In the genomic region with DNA sequence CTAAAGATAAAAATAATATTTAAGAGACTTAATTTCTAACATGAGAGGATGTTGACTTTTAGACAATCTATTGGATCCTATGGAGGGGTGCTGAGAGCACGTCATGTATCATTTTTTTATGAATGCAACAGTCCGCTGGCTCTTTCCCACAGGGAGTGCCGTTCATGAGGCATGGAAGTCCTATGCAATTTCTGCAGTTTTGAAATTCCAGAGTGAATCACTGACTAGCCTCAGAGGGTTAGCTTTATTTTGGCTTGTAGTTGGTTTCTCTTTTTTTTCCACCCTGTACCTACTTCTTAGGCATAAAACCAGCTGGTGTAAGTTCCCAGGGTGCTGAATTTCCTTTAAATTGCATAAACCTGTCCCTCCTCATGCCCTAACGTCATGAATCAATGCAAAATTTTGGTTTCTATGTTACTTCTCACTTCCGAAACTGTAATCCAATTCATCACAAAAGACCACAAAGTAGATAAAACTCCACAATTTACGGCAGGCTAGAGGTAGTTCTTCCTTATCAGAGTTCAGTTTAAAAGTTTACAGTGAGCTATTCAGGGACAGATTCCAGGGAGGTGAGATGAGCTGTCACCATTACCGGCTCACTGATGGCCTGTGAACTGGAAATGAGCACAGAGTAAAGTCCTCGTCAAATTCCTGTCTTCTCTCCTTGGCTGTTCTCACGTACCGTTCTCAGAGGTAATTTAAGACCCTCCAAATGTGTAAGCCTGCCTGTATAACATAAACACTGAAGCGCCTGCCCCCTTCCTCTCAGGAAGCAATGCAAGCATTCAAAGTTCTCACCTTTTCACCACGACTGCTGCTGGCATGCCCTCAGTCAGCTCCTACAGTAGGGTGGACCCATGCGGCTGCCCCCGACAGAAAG, we compare ENCODE assay signal across 13 cellular contexts.
A peak's percentile ranks its signal among the peaks of the same experiment; 100 is the strongest.
DNase-seq lines count a peak whose midpoint lies in the region; ATAC-seq and TF ChIP-seq lines count a peak whose summit lies in the region.
"Had no signal": no experiment of that assay in that cellular context is flagged by ENCODE, and none has a peak within 500 bp of the region (broad histone marks: within the 10 kb centered on the region; RNA-seq: fewer than 3 reads in every experiment).

No MANE protein-coding gene starts in this region.

- ATAC-seq in GM18861 (IDR thresholded peaks at IDR 0.05; ENCODE audit: unreplicated experiment) (peak; percentile 27), HG03460 (IDR thresholded peaks at IDR 0.05; ENCODE audit: unreplicated experiment) (peak; percentile 56)

- H4K20me1 ChIP-seq in osteoblast (ENCODE audit: insufficient read depth, low read length): no peaks in the 10 kb centered on the region

- H3K4me3 ChIP-seq in choroid plexus epithelial cell (ENCODE audit: low read depth, low read length): peak overlapping the region; percentile 31
- H3K4me3 ChIP-seq in osteoblast (ENCODE audit: insufficient read depth, low read length): no peak overlapping the region

- H3K79me2 ChIP-seq in osteoblast (ENCODE audit: insufficient read depth, low read length): no peaks in the 10 kb centered on the region

- no peaks in the 10 kb centered on the region for H3K4me1 ChIP-seq in osteoblast (ENCODE audit: insufficient read depth, low read length)

- H3K4me2 ChIP-seq in osteoblast (ENCODE audit: insufficient read depth, low read length): peak overlapping the region; percentile 38
- H3K4me2 ChIP-seq: KMS-11 had no signal

- peak; percentile 93 for DNase-seq in choroid plexus epithelial cell (ENCODE audit: low read depth)
- DNase-seq in osteoblast (ENCODE audit: insufficient read length, low spot score, missing footprints): peak; percentile 76
- DNase-seq in stimulated activated CD4-positive, alpha-beta T cell treated with anti-CD3 and anti-CD28 coated beads, Interleukin-2, amount 100 ng/mL, for 48 hours: no peak
- DNase-seq in GM03348 (ENCODE audit: low spot score): no peak
- no peak for DNase-seq in activated CD4-positive, alpha-beta T cell treated with anti-CD3 and anti-CD28 coated beads for 1 hour
- no peak for DNase-seq in AG08396 (ENCODE audit: low spot score)
- DNase-seq: DND-41; effector CD8-positive, alpha-beta T cell; GOT3; midbrain had no signal

- TF ChIP-seq CTCF in choroid plexus epithelial cell (conservative IDR thresholded peaks at IDR 0.05; ENCODE audit: low read depth, low read length): no peak
- no peak for TF ChIP-seq CTCF in osteoblast (IDR thresholded peaks at IDR 0.05; ENCODE audit: extremely low read depth, low read depth, low read length)

- no peaks in the 10 kb centered on the region for H3K27me3 ChIP-seq in osteoblast (ENCODE audit: insufficient read depth, low read length)

- peak overlapping the region; percentile 16 for H3K27ac ChIP-seq in osteoblast (ENCODE audit: low read depth, low read length)
- H3K27ac ChIP-seq: KMS-11 had no signal

- no peaks in the 10 kb centered on the region for H3K36me3 ChIP-seq in osteoblast (ENCODE audit: insufficient read depth, low read length)

- H3K9me3 ChIP-seq in osteoblast (ENCODE audit: low read depth, low read length): peaks cover 2% of the 10 kb centered on the region

- H2AFZ ChIP-seq in osteoblast (ENCODE audit: low read length): no peak overlapping the region

Comparison
In these comparisons a context has a peak if more than half of its experiments do, and no peak if none do; other contexts are left out.
1. DNase-seq: peak in choroid plexus epithelial cell (single experiment) and osteoblast (single experiment); none in stimulated activated CD4-positive, alpha-beta T cell treated with anti-CD3 and anti-CD28 coated beads, Interleukin-2, amount 100 ng/mL, for 48 hours (0 of 2), GM03348 (single experiment), activated CD4-positive, alpha-beta T cell treated with anti-CD3 and anti-CD28 coated beads for 1 hour (single experiment) and AG08396 (single experiment).